In genomic region chr2:176172007-176172747, GRCh38 we compare ENCODE assay signal across 19 cellular contexts. TPM values are rescaled to one million over a fixed set of nuclear protein-coding genes. Genes with fewer than 3 reads are reported as not detected.
DNase-seq lines count a peak whose midpoint lies in the region; ATAC-seq and TF ChIP-seq lines count a peak whose summit lies in the region.
"Had no signal": no experiment of that assay in that cellular context is flagged by ENCODE, and none has a peak within 500 bp of the region (broad histone marks: within the 10 kb centered on the region; RNA-seq: fewer than 3 reads in every experiment).

No MANE protein-coding gene starts in this region.

- H3K36me3 ChIP-seq in cardiac muscle cell = no peaks in the 10 kb centered on the region
- no peaks in the 10 kb centered on the region for H3K36me3 ChIP-seq in thoracic aorta

- TF ChIP-seq CTCF in cardiac muscle cell (IDR thresholded peaks at IDR 0.05; ENCODE audit: low read depth, low read length) = no peak
- no peak for TF ChIP-seq CTCF in endothelial cell (IDR thresholded peaks at IDR 0.05; ENCODE audit: unreplicated experiment)
- no peak for TF ChIP-seq CTCF in nephron (IDR thresholded peaks at IDR 0.05; ENCODE audit: unreplicated experiment in 3 of 3)
- no peak for TF ChIP-seq CTCF in thoracic aorta (IDR thresholded peaks at IDR 0.05)

- intact Hi-C loops in cardiac septum (cut with DNase I) = no loop called here

- H3K27ac Mint-ChIP-seq in endothelial cell (ENCODE audit: unreplicated experiment) (no peak overlapping the region), nephron (peak overlapping the region; percentile 97 to 100 (median 99))
- H3K27ac Mint-ChIP-seq: effector memory CD8-positive, alpha-beta T cell had no signal

- no peak for ATAC-seq in thoracic aorta (ENCODE audit: insufficient number of reproducible peaks, low FRiP score, low read depth)
- no peak for ATAC-seq in HG02763 (IDR thresholded peaks at IDR 0.05; ENCODE audit: unreplicated experiment)
- no peak for ATAC-seq in HG02759 (IDR thresholded peaks at IDR 0.05; ENCODE audit: unreplicated experiment)
- ATAC-seq: activated naive CD4-positive, alpha-beta T cell treated with anti-CD3 and anti-CD28 coated beads, Interleukin-2, amount 50 U/mL, for 72 hours; effector memory CD8-positive, alpha-beta T cell had no signal

- H3K9me3 Mint-ChIP-seq in endothelial cell (ENCODE audit: unreplicated experiment) (no peaks in the 10 kb centered on the region), nephron (no peaks in the 10 kb centered on the region)
- H3K9me3 Mint-ChIP-seq: activated naive CD4-positive, alpha-beta T cell treated with anti-CD3 and anti-CD28 coated beads, Interleukin-2, amount 50 U/mL, for 72 hours; effector memory CD8-positive, alpha-beta T cell had no signal

- no peak for DNase-seq in cardiac muscle cell (ENCODE audit: low read depth in 1 of 2, low spot score in 1 of 2)
- DNase-seq in cardiac septum (ENCODE audit: low spot score) = no peak
- DNase-seq in endothelial cell (ENCODE audit: low spot score) = no peak
- DNase-seq in thoracic aorta (ENCODE audit: low spot score) = no peak
- no peak for DNase-seq in RKO (ENCODE audit: low spot score)
- DNase-seq: effector memory CD8-positive, alpha-beta T cell; EL; mesenchymal stem cell; MV-4-11; NCI-H774; small intestine; stimulated activated naive CD4-positive, alpha-beta T cell; SW 1271 had no signal

- H3K4me1 ChIP-seq in cardiac muscle cell (ENCODE audit: low read depth) (no peaks in the 10 kb centered on the region), thoracic aorta (ENCODE audit: control insufficient read depth in 1 of 2, low read depth in 2 of 2) (no peaks in the 10 kb centered on the region)

- H3K27ac ChIP-seq in cardiac muscle cell (no peak overlapping the region), thoracic aorta (no peak overlapping the region)
- H3K27ac ChIP-seq: VCaP had no signal

- H3K4me1 Mint-ChIP-seq in endothelial cell (ENCODE audit: unreplicated experiment) (peaks cover 49% of the 10 kb centered on the region), nephron (peaks cover 77% of the 10 kb centered on the region)

- H3K4me3 ChIP-seq in cardiac muscle cell = peak overlapping the region; percentile 10
- peak overlapping the region; percentile 33 for H3K4me3 ChIP-seq in thoracic aorta

- peaks cover 10% of the 10 kb centered on the region for H3K36me3 Mint-ChIP-seq in endothelial cell (ENCODE audit: low read depth, unreplicated experiment)
- peaks cover 28% of the 10 kb centered on the region for H3K36me3 Mint-ChIP-seq in nephron (ENCODE audit: low read depth)

- peaks cover 100% of the 10 kb centered on the region for H3K27me3 ChIP-seq in cardiac muscle cell
- H3K27me3 ChIP-seq in thoracic aorta (replicated peaks; ENCODE audit: insufficient read depth) = peaks cover 16% of the 10 kb centered on the region

- H3K27me3 Mint-ChIP-seq in endothelial cell (ENCODE audit: unreplicated experiment) (peaks cover 38% of the 10 kb centered on the region), nephron (ENCODE audit: low read depth) (peaks cover 4% of the 10 kb centered on the region)

- H3K4me3 Mint-ChIP-seq in endothelial cell (ENCODE audit: unreplicated experiment) (peak overlapping the region; percentile 73), nephron (peak overlapping the region; percentile 80 to 95 (median 93))

- H3K9me3 ChIP-seq in cardiac muscle cell (ENCODE audit: low read depth) (no peaks in the 10 kb centered on the region), thoracic aorta (no peaks in the 10 kb centered on the region)

RNA-seq across cellular contexts. Expression of gene HOXD3, which starts 15.1 kb away (rescaled TPM):
- total RNA-seq in cardiac muscle cell (0.12 TPM in 1 of 2 replicates, not detected in the other), cardiac septum (1.0 TPM), endothelial cell (ENCODE audit: unreplicated experiment) (4.1 TPM), thoracic aorta (1 to 10 TPM; 1.2 to 3.9 TPM)
- polyA plus RNA-seq in cardiac muscle cell = not detected in 2 replicates
- total RNA-seq: activated naive CD4-positive, alpha-beta T cell treated with anti-CD3 and anti-CD28 coated beads, Interleukin-2, amount 50 U/mL, for 72 hours had no signal

RNA-seq across cellular contexts. Expression of gene HOXD1, which starts 16.3 kb away (rescaled TPM):
- total RNA-seq in cardiac muscle cell (not detected in 2 replicates), cardiac septum (0.59 TPM), endothelial cell (ENCODE audit: unreplicated experiment) (3.8 TPM), thoracic aorta (under 1 TPM in 1 of 2 donors, not detected in 1; 0.71 TPM)
- not detected in 2 replicates for polyA plus RNA-seq in cardiac muscle cell
- total RNA-seq: activated naive CD4-positive, alpha-beta T cell treated with anti-CD3 and anti-CD28 coated beads, Interleukin-2, amount 50 U/mL, for 72 hours; H4 had no signal

RNA-seq across cellular contexts. Expression of gene HOXD4, which starts 20.8 kb away (rescaled TPM):
- total RNA-seq in cardiac muscle cell (not detected in 2 replicates), cardiac septum (0.70 TPM), endothelial cell (ENCODE audit: unreplicated experiment) (3.5 TPM), thoracic aorta (1 to 10 TPM; 4.8 to 9.3 TPM)
- not detected in 2 replicates for polyA plus RNA-seq in cardiac muscle cell
- total RNA-seq: activated naive CD4-positive, alpha-beta T cell treated with anti-CD3 and anti-CD28 coated beads, Interleukin-2, amount 50 U/mL, for 72 hours; H4 had no signal

RNA-seq across cellular contexts. Expression of gene HOXD8, which starts 42.7 kb away (rescaled TPM):
- total RNA-seq in cardiac muscle cell = not detected in 2 replicates
- not detected in 2 replicates for polyA plus RNA-seq in cardiac muscle cell
- total RNA-seq in cardiac septum = 1.1 TPM
- 9.3 TPM for total RNA-seq in endothelial cell (ENCODE audit: unreplicated experiment)
- 10 to 100 TPM in 1 of 2 donors, 1 to 10 TPM in 1; 3.9 to 11.2 TPM for total RNA-seq in thoracic aorta
- total RNA-seq: activated naive CD4-positive, alpha-beta T cell treated with anti-CD3 and anti-CD28 coated beads, Interleukin-2, amount 50 U/mL, for 72 hours; H4 had no signal

RNA-seq across cellular contexts. Expression of gene HOXD9, which starts 49.7 kb away (rescaled TPM):
- total RNA-seq in cardiac muscle cell (not detected in 2 replicates), cardiac septum (not detected), endothelial cell (ENCODE audit: unreplicated experiment) (0.56 TPM), thoracic aorta (1 to 10 TPM in 1 of 2 donors, not detected in 1; 1.4 TPM)
- polyA plus RNA-seq in cardiac muscle cell = not detected in 2 replicates
- total RNA-seq: activated naive CD4-positive, alpha-beta T cell treated with anti-CD3 and anti-CD28 coated beads, Interleukin-2, amount 50 U/mL, for 72 hours had no signal
